In the genomic region with DNA sequence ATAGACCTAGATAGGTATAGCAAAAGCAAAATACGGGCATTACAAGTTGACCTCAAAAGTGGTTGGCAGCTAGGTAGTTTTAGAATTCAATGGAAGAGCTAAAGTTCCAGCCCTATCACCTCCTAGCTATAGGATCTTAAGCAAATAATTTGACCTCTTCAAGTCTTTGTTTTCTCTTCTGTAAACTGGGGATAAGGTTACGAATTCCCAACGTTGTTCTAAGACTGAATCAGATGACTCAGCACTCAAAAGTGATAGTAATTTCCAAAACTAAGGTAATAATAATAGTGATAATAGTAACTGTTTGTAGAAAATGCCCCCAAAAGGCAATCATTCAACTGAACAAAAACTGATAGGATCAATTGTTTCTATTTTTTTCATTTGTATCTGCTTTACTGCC, we compare ENCODE assay signal across 18 cellular contexts.
DNase-seq lines count a peak whose midpoint lies in the region; TF ChIP-seq lines count a peak whose summit lies in the region.
"Had no signal": no experiment of that assay in that cellular context is flagged by ENCODE, and none has a peak within 500 bp of the region (broad histone marks: within the 10 kb centered on the region; RNA-seq: fewer than 3 reads in every experiment).

No MANE protein-coding gene starts in this region.

- no peak overlapping the region for H3K4me3 ChIP-seq in sigmoid colon
- H3K4me3 ChIP-seq: GM12878, GM23248, SJSA1 had no signal

- H3K36me3 Mint-ChIP-seq in HFFc6 (ENCODE audit: low read depth) (peaks cover 10% of the 10 kb centered on the region), chondrocyte (ENCODE audit: low read depth) (no peaks in the 10 kb centered on the region)
- H3K36me3 Mint-ChIP-seq in T-helper 2 cell treated with Interferon-gamma antibody and Interleukin-4, amounts not matched to agents 5 μg/mL and 100 μg/mL, for 36 hours (ENCODE audit: low read depth) = no peaks in the 10 kb centered on the region

- TF ChIP-seq POLR2A in sigmoid colon (IDR thresholded peaks at IDR 0.05) = no peak

- WGBS in sigmoid colon, 2 donors = 63 to 76% methylated on average over 3 of the region's 3 CpGs

- H3K27ac Mint-ChIP-seq in HFFc6 (peak overlapping the region; percentile 18; the same call in 1 of the 2 replicates), chondrocyte (ENCODE audit: unreplicated experiment) (peak overlapping the region; percentile 55)
- no peak overlapping the region for H3K27ac Mint-ChIP-seq in T-helper 2 cell treated with Interferon-gamma antibody and Interleukin-4, amounts not matched to agents 5 μg/mL and 100 μg/mL, for 36 hours

- H3K4me1 ChIP-seq in sigmoid colon = peaks cover 0 to 74% (median 49%) of the 10 kb centered on the region in 4 donors

- intact Hi-C loops in sigmoid colon (cut with DNase I) = no loop called here

- H3K9me3 Mint-ChIP-seq in HFFc6 = no peaks in the 10 kb centered on the region
- H3K9me3 Mint-ChIP-seq in chondrocyte (ENCODE audit: low read depth) = no peaks in the 10 kb centered on the region
- H3K9me3 Mint-ChIP-seq in T-helper 2 cell treated with Interferon-gamma antibody and Interleukin-4, amounts not matched to agents 5 μg/mL and 100 μg/mL, for 36 hours = no peaks in the 10 kb centered on the region

- peak overlapping the region; percentile 84 to 93 (median 86) for H3K27ac ChIP-seq in sigmoid colon
- H3K27ac ChIP-seq: GM23248, SJSA1 had no signal

- TF ChIP-seq CTCF in HFFc6 (IDR thresholded peaks at IDR 0.05) (no peak), chondrocyte (IDR thresholded peaks at IDR 0.05) (no peak), sigmoid colon (IDR thresholded peaks at IDR 0.05) (no peak), GM10266 (IDR thresholded peaks at IDR 0.05; ENCODE audit: control insufficient read depth, insufficient read depth, low read depth, missing control alignments) (no peak)

- H3K27me3 ChIP-seq in sigmoid colon = no peaks in the 10 kb centered on the region
- H3K27me3 ChIP-seq: SJSA1 had no signal

- H3K27me3 Mint-ChIP-seq in HFFc6 (ENCODE audit: insufficient read depth) = 0 out of 2 replicates have a peak, but pooled peaks cover 2% of the 10 kb centered on the region
- no peaks in the 10 kb centered on the region for H3K27me3 Mint-ChIP-seq in chondrocyte (ENCODE audit: low read depth)
- H3K27me3 Mint-ChIP-seq in T-helper 2 cell treated with Interferon-gamma antibody and Interleukin-4, amounts not matched to agents 5 μg/mL and 100 μg/mL, for 36 hours (ENCODE audit: low read depth) = no peaks in the 10 kb centered on the region

- peak; percentile 39 for DNase-seq in EH (ENCODE audit: low read depth)
- DNase-seq in HFFc6 = no peak
- no peak for DNase-seq in chondrocyte (ENCODE audit: low spot score)
- DNase-seq in sigmoid colon = no peak
- no peak for DNase-seq in HUDEP-2 (lab: John Stamatoyannopoulos, UW; ENCODE audit: unreplicated experiment in 76 of 76)
- DNase-seq in T-helper 2 cell treated with Interferon-gamma antibody and Interleukin-4, amounts not matched to agents 5 μg/mL and 100 μg/mL, for 36 hours (ENCODE audit: low spot score) = no peak
- no peak for DNase-seq in GM10266 (ENCODE audit: extremely low spot score)
- DNase-seq: ACHN, AML-193, Caco-2, GM23248, Kasumi-1, NCI-H1105 treated with DMSO at 0.1 percent for 48 hours, NCI-H187, NCI-H446, NCI-H774 had no signal

- H3K4me1 Mint-ChIP-seq in HFFc6 (ENCODE audit: low read depth) (peaks cover 88% of the 10 kb centered on the region), chondrocyte (ENCODE audit: low read depth) (peaks cover 69% of the 10 kb centered on the region)
- no peaks in the 10 kb centered on the region for H3K4me1 Mint-ChIP-seq in T-helper 2 cell treated with Interferon-gamma antibody and Interleukin-4, amounts not matched to agents 5 μg/mL and 100 μg/mL, for 36 hours (ENCODE audit: low read depth)

- TF ChIP-seq EP300 in sigmoid colon (IDR thresholded peaks at IDR 0.05) = no peak

- H3K4me3 Mint-ChIP-seq in HFFc6 (peak overlapping the region; percentile 16; the same call in 1 of the 2 replicates), chondrocyte (ENCODE audit: unreplicated experiment) (no peak overlapping the region)
- H3K4me3 Mint-ChIP-seq in T-helper 2 cell treated with Interferon-gamma antibody and Interleukin-4, amounts not matched to agents 5 μg/mL and 100 μg/mL, for 36 hours = no peak overlapping the region

- no peaks in the 10 kb centered on the region for H3K9me3 ChIP-seq in sigmoid colon
- H3K9me3 ChIP-seq: Caco-2, SJSA1 had no signal

- H3K36me3 ChIP-seq in sigmoid colon = no peaks in the 10 kb centered on the region
- H3K36me3 ChIP-seq: SJSA1 had no signal
